In the genomic region with DNA sequence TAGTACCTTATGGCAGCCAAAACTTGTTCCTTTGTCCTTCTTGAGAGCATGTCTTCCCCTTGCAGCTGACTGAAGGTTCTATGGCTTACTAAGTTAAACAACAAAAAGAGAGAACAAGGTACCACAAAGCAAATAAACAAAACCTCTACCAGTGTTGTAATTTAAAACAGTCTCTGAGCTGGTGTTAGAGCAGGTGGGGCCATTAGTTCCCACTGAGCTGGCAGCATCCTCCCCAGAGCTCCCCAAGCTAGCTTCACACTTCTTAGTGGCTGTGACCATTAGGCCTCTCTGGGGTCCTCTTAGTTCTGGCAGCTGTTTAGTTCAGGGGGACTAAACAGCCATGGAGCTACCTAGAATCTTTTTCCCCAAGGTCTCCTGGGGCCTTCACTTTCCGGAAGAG, we compare ENCODE assay signal across 19 cellular contexts.
DNase-seq lines count a peak whose midpoint lies in the region; ATAC-seq, FAIRE-seq and TF ChIP-seq lines count a peak whose summit lies in the region.
"Had no signal": no experiment of that assay in that cellular context is flagged by ENCODE, and none has a peak within 500 bp of the region (broad histone marks: within the 10 kb centered on the region; RNA-seq: fewer than 3 reads in every experiment).

No MANE protein-coding gene starts in this region.

- no peaks in the 10 kb centered on the region for H3K27me3 ChIP-seq in endodermal cell (ENCODE audit: control insufficient read depth, insufficient read depth, low read length, poor library complexity, severe bottlenecking)
- no peaks in the 10 kb centered on the region for H3K27me3 ChIP-seq in thoracic aorta (replicated peaks; ENCODE audit: insufficient read depth)
- no peaks in the 10 kb centered on the region for H3K27me3 ChIP-seq in small intestine (ENCODE audit: control insufficient read depth in 2 of 2, insufficient read depth in 2 of 2, low read length in 2 of 2)

- no peak overlapping the region for H3K4me3 Mint-ChIP-seq in endodermal cell
- H3K4me3 Mint-ChIP-seq: HFFc6 had no signal

- DNase-seq in NCI-H82 (lab: John Stamatoyannopoulos, UW) = peak; percentile 84
- DNase-seq in NCI-H82 treated with DMSO at 0.1 percent for 48 hours (lab: John Stamatoyannopoulos, UW; ENCODE audit: unreplicated experiment) = no peak
- peak; percentile 46 for DNase-seq in NCI-H1436 (lab: John Stamatoyannopoulos, UW)
- DNase-seq in endodermal cell = no peak
- no peak for DNase-seq in thoracic aorta (ENCODE audit: low spot score)
- no peak for DNase-seq in small intestine
- no peak for DNase-seq in ACHN
- DNase-seq in amniotic stem cell (lab: John Stamatoyannopoulos, UW) = no peak
- DNase-seq: C1 segment of cervical spinal cord; DMS 273 treated with DMSO at 0.1 percent for 48 hours; GM23248; HFFc6; NCI-H1105; NCI-H187 treated with DMSO at 0.1 percent for 48 hours; NCI-H2227 treated with DMSO at 0.1 percent for 48 hours; NK-92 treated with Interleukin-12 subunit alpha and Interleukin-12 subunit beta, amount 100 ng/mL, for 24 hours; RPMI8226; SIG-M5 had no signal

- peak overlapping the region; percentile 19 for H3K27ac Mint-ChIP-seq in endodermal cell
- H3K27ac Mint-ChIP-seq: HFFc6 had no signal

- WGBS in endodermal cell (ENCODE audit: insufficient coverage in 1 of 2, insufficient read length in 1 of 2), 2 experiments = 100% methylated on average over 1 of the region's 1 CpG; no CpG with 5 or more reads in 1 of the 2 experiments
- 92 to 97% (median 95%) methylated on average over 1 of the region's 1 CpG for WGBS in small intestine, 3 donors

- no peak for ATAC-seq in thoracic aorta (ENCODE audit: insufficient number of reproducible peaks, low FRiP score, low read depth)

- peaks cover 2% of the 10 kb centered on the region for H3K36me3 Mint-ChIP-seq in endodermal cell (ENCODE audit: low read depth)

- H3K36me3 ChIP-seq in endodermal cell (ENCODE audit: control insufficient read depth, insufficient read depth, low read length) (no peaks in the 10 kb centered on the region), thoracic aorta (no peaks in the 10 kb centered on the region), small intestine (ENCODE audit: control insufficient read depth in 2 of 2, insufficient read depth in 2 of 2, low read length in 2 of 2) (no peaks in the 10 kb centered on the region)

- no peak for FAIRE-seq in small intestine (lab: Jason Lieb, UNC)
- FAIRE-seq: GM12892 had no signal

- in situ Hi-C loops in ACHN (cut with HindIII; ENCODE audit: low pct_ligation_motif_present, low pct_unique_long_range_greater_than_20kb, low sequenced_read_pairs) = loop anchor here (25.0 kb wide), 1 partner anchor 247 kb away; no protein-coding TSS in a partner anchor

- TF ChIP-seq CTCF in endodermal cell (conservative IDR thresholded peaks at IDR 0.05) (no peak), thoracic aorta (IDR thresholded peaks at IDR 0.05) (no peak)

- H3K27ac ChIP-seq in endodermal cell (ENCODE audit: low read depth, low read length) (no peak overlapping the region), thoracic aorta (peak overlapping the region; percentile 20 to 26), small intestine (ENCODE audit: low read depth in 1 of 2, low read length in 1 of 2) (no peak overlapping the region)
- H3K27ac ChIP-seq: GM23248 had no signal

- H3K27me3 Mint-ChIP-seq in endodermal cell (ENCODE audit: insufficient read depth) = no peaks in the 10 kb centered on the region

- peaks cover 8% of the 10 kb centered on the region for H3K9me3 ChIP-seq in endodermal cell (ENCODE audit: control insufficient read depth, low read length)
- H3K9me3 ChIP-seq in thoracic aorta = no peaks in the 10 kb centered on the region
- H3K9me3 ChIP-seq in small intestine (ENCODE audit: control insufficient read depth, low read depth) = no peaks in the 10 kb centered on the region

- H3K4me1 ChIP-seq in endodermal cell (ENCODE audit: control insufficient read depth, insufficient read depth, low read length) (peaks cover 16% of the 10 kb centered on the region), thoracic aorta (ENCODE audit: control insufficient read depth in 1 of 2, low read depth in 2 of 2) (peaks cover 14 to 26% of the 10 kb centered on the region in 2 donors), small intestine (ENCODE audit: control insufficient read depth in 2 of 2, insufficient read depth in 1 of 2, low read depth in 1 of 2, low read length in 1 of 2) (no peaks in the 10 kb centered on the region)

- peaks cover 2% of the 10 kb centered on the region for H3K9me3 Mint-ChIP-seq in endodermal cell
- H3K9me3 Mint-ChIP-seq: HFFc6 had no signal

- H3K4me1 Mint-ChIP-seq in endodermal cell = peaks cover 72% of the 10 kb centered on the region

- H3K9ac ChIP-seq in endodermal cell (ENCODE audit: extremely low read depth, low read length, poor library complexity, severe bottlenecking) = no peak overlapping the region
- H3K9ac ChIP-seq: GM23248 had no signal

- H3K4me3 ChIP-seq in endodermal cell (ENCODE audit: low read length) (no peak overlapping the region), thoracic aorta (no peak overlapping the region), small intestine (ENCODE audit: low read depth in 1 of 2, low read length in 2 of 2) (no peak overlapping the region)
- H3K4me3 ChIP-seq: GM23248 had no signal

Comparison
In these comparisons a context has a peak if more than half of its experiments do, and no peak if none do; other contexts are left out.
1. DNase-seq: peak in NCI-H82 (single experiment) and NCI-H1436 (single experiment); none in NCI-H82 treated with DMSO at 0.1 percent for 48 hours (single experiment), endodermal cell (single experiment), thoracic aorta (single experiment), small intestine (single experiment), ACHN (single experiment) and amniotic stem cell (single experiment).
2. H3K27ac ChIP-seq: peak in thoracic aorta (2 of 2); none in endodermal cell (single experiment) and small intestine (0 of 2).